11 cellular contexts compared by ENCODE assay signal in genomic region chr4:141705048-141705746, GRCh38.
A peak's percentile ranks its signal among the peaks of the same experiment; 100 is the strongest.
DNase-seq lines count a peak whose midpoint lies in the region; ATAC-seq and TF ChIP-seq lines count a peak whose summit lies in the region.
"Had no signal": no experiment of that assay in that cellular context is flagged by ENCODE, and none has a peak within 500 bp of the region (broad histone marks: within the 10 kb centered on the region; RNA-seq: fewer than 3 reads in every experiment).

No MANE protein-coding gene starts in this region.

- H3K27me3 Mint-ChIP-seq in activated CD4-positive, alpha-beta T cell treated with anti-CD3 and anti-CD28 coated beads, Interleukin-2, amount 10 ng/mL, durations not matched to agents 7 days and 5 days: peaks cover 1% of the 10 kb centered on the region
- H3K27me3 Mint-ChIP-seq in stimulated activated naive CD8-positive, alpha-beta T cell treated with anti-CD3 and anti-CD28 coated beads, Interleukin-15, amount 100 ng/mL, for 72 hours: no peaks in the 10 kb centered on the region

- no peaks in the 10 kb centered on the region for H3K36me3 ChIP-seq in GM06990 (ENCODE audit: control insufficient read depth, insufficient read depth, low read length)
- H3K36me3 ChIP-seq in lower lobe of right lung: no peaks in the 10 kb centered on the region

- CTCF ChIA-PET in activated CD4-positive, alpha-beta T cell treated with anti-CD3 and anti-CD28 coated beads, Interleukin-2, amount 10 ng/mL, durations not matched to agents 7 days and 5 days (lab: Charles Lee): no interaction called here

- TF ChIP-seq CTCF in GM06990 (IDR thresholded peaks at IDR 0.05; ENCODE audit: insufficient read depth, low read length, poor library complexity, severe bottlenecking) (no peak), lower lobe of right lung (IDR thresholded peaks at IDR 0.05) (no peak)

- DNase-seq in GM06990 (ENCODE audit: extremely low read depth, insufficient read length) (peak; percentile 45), lower lobe of right lung (no peak), amygdala (lab: John Stamatoyannopoulos, UW) (no peak)
- DNase-seq in activated CD4-positive, alpha-beta T cell treated with anti-CD3 and anti-CD28 coated beads, Interleukin-2, amount 10 ng/mL, durations not matched to agents 7 days and 5 days: no peak
- no peak for DNase-seq in stimulated activated naive CD8-positive, alpha-beta T cell treated with anti-CD3 and anti-CD28 coated beads, Interleukin-15, amount 100 ng/mL, for 72 hours
- DNase-seq: ACHN, H7, SW 1271 had no signal

- peaks cover 5% of the 10 kb centered on the region for H3K4me1 Mint-ChIP-seq in activated CD4-positive, alpha-beta T cell treated with anti-CD3 and anti-CD28 coated beads, Interleukin-2, amount 10 ng/mL, durations not matched to agents 7 days and 5 days
- no peaks in the 10 kb centered on the region for H3K4me1 Mint-ChIP-seq in stimulated activated naive CD8-positive, alpha-beta T cell treated with anti-CD3 and anti-CD28 coated beads, Interleukin-15, amount 100 ng/mL, for 72 hours

- H3K36me3 Mint-ChIP-seq in activated CD4-positive, alpha-beta T cell treated with anti-CD3 and anti-CD28 coated beads, Interleukin-2, amount 10 ng/mL, durations not matched to agents 7 days and 5 days (ENCODE audit: low read depth): no peaks in the 10 kb centered on the region

- POLR2A ChIA-PET in activated CD4-positive, alpha-beta T cell treated with anti-CD3 and anti-CD28 coated beads, Interleukin-2, amount 10 ng/mL, durations not matched to agents 7 days and 5 days (lab: Charles Lee): no interaction called here

- no peak overlapping the region for H3K27ac Mint-ChIP-seq in activated CD4-positive, alpha-beta T cell treated with anti-CD3 and anti-CD28 coated beads, Interleukin-2, amount 10 ng/mL, durations not matched to agents 7 days and 5 days
- H3K27ac Mint-ChIP-seq in stimulated activated naive CD8-positive, alpha-beta T cell treated with anti-CD3 and anti-CD28 coated beads, Interleukin-15, amount 100 ng/mL, for 72 hours: no peak overlapping the region

- peak; percentile 80 for ATAC-seq in GM19395 (IDR thresholded peaks at IDR 0.05; ENCODE audit: unreplicated experiment)
- ATAC-seq in HG02840 (IDR thresholded peaks at IDR 0.05; ENCODE audit: low FRiP score, unreplicated experiment): peak; percentile 79
- peak; percentile 56 for ATAC-seq in HG03521 (IDR thresholded peaks at IDR 0.05; ENCODE audit: unreplicated experiment)
- ATAC-seq in lower lobe of right lung: no peak
- ATAC-seq in stimulated activated naive CD8-positive, alpha-beta T cell treated with anti-CD3 and anti-CD28 coated beads, Interleukin-15, amount 100 ng/mL, for 72 hours: no peak

- no peaks in the 10 kb centered on the region for H3K4me1 ChIP-seq in lower lobe of right lung

- peaks cover 12% of the 10 kb centered on the region for H3K9me3 ChIP-seq in lower lobe of right lung

- intact Hi-C loops in lower lobe of right lung (cut with DNase I): no loop called here

- H3K27me3 ChIP-seq in GM06990 (replicated peaks; ENCODE audit: control insufficient read depth, insufficient read depth, low read length) (no peaks in the 10 kb centered on the region), lower lobe of right lung (ENCODE audit: low read depth) (no peaks in the 10 kb centered on the region)

- H3K4me3 ChIP-seq in GM06990 (replicated peaks; ENCODE audit: low read depth, low read length) (no peak overlapping the region), lower lobe of right lung (no peak overlapping the region)

- no peak overlapping the region for H3K27ac ChIP-seq in lower lobe of right lung

- H3K9me3 Mint-ChIP-seq in activated CD4-positive, alpha-beta T cell treated with anti-CD3 and anti-CD28 coated beads, Interleukin-2, amount 10 ng/mL, durations not matched to agents 7 days and 5 days: no peaks in the 10 kb centered on the region
- H3K9me3 Mint-ChIP-seq in stimulated activated naive CD8-positive, alpha-beta T cell treated with anti-CD3 and anti-CD28 coated beads, Interleukin-15, amount 100 ng/mL, for 72 hours: peaks cover 0 to 5% of the 10 kb centered on the region in 2 donors

- H3K4me3 Mint-ChIP-seq in activated CD4-positive, alpha-beta T cell treated with anti-CD3 and anti-CD28 coated beads, Interleukin-2, amount 10 ng/mL, durations not matched to agents 7 days and 5 days: no peak overlapping the region
- no peak overlapping the region for H3K4me3 Mint-ChIP-seq in stimulated activated naive CD8-positive, alpha-beta T cell treated with anti-CD3 and anti-CD28 coated beads, Interleukin-15, amount 100 ng/mL, for 72 hours

Comparison
In these comparisons a context has a peak if more than half of its experiments do, and no peak if none do; other contexts are left out.
1. ATAC-seq: peak in GM19395 (single experiment), HG02840 (single experiment) and HG03521 (single experiment); none in lower lobe of right lung (0 of 2) and stimulated activated naive CD8-positive, alpha-beta T cell treated with anti-CD3 and anti-CD28 coated beads, Interleukin-15, amount 100 ng/mL, for 72 hours (single experiment).